ENCODE assay signal across 1 cellular context in genomic region chr1:205077934-205078311, GRCh38.
TF ChIP-seq lines count a peak whose summit lies in the region.

No MANE protein-coding gene starts in this region.

TF ChIP-seq in IMR-90, 13 proteins besides CTCF, POLR2A, EP300 and RAD21:
- TF ChIP-seq MXI1 (IDR thresholded peaks at IDR 0.05; ENCODE audit: borderline replicate concordance, low read depth, low read length): no peak
- TF ChIP-seq RFX5 (IDR thresholded peaks at IDR 0.05; ENCODE audit: low read depth, low read length): no peak
- no peak for TF ChIP-seq RCOR1 (IDR thresholded peaks at IDR 0.05; ENCODE audit: insufficient replicate concordance, low read length)
- no peak for TF ChIP-seq ELK1 (IDR thresholded peaks at IDR 0.05; ENCODE audit: borderline replicate concordance, low read depth, low read length)
- no peak for TF ChIP-seq FOS (IDR thresholded peaks at IDR 0.05; ENCODE audit: low read depth, low read length)
- no peak for TF ChIP-seq USF2 (IDR thresholded peaks at IDR 0.05; ENCODE audit: low read depth, low read length)
- no peak for TF ChIP-seq NFE2L2 (IDR thresholded peaks at IDR 0.05; ENCODE audit: low read depth, low read length)
- TF ChIP-seq CHD1 (IDR thresholded peaks at IDR 0.05; ENCODE audit: low read depth, low read length): no peak
